Comparison of ENCODE assay signal across 10 cellular contexts in the genomic region with DNA sequence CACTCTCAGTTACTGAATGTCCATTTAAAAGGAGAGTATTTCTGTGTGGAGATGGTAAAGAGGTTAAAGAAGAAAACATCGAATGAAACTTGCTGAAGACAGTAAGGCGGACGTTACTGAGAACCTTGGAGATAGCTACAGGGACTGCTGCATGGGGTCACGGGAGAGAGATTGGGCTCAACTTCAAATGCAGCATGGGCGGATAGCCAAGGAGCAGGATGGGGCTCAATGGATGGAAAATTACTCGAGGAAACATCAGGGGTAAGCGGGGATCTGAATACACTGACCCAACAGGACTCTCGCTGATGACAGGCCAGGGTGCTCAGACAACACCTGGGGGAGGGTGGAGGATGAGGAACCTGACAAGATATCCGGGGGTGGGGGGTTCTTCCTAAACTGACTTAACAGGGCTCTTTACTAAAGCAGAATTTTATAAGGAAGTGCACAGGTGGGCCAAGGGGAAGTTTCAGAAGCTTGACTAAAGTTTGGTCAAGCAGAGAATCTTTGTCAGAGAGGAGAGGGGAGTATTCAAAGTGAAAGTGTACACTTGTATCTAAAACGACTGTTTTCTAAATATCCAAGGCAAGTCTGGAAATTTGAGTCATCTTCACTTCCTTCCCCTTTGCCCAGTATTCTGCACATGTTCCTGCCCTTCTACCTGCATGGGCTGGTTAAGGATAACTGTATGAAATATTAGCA. TPM values are rescaled to one million over a fixed set of nuclear protein-coding genes. Genes with fewer than 3 reads are reported as not detected.
DNase-seq lines count a peak whose midpoint lies in the region; ATAC-seq, FAIRE-seq and TF ChIP-seq lines count a peak whose summit lies in the region.
"Had no signal": no experiment of that assay in that cellular context is flagged by ENCODE, and none has a peak within 500 bp of the region (broad histone marks: within the 10 kb centered on the region; RNA-seq: fewer than 3 reads in every experiment).

No MANE protein-coding gene starts in this region.

- peak overlapping the region; percentile 78 for H3K27ac Mint-ChIP-seq in activated T-helper 1 cell treated with anti-CD3 and anti-CD28 coated beads, Interleukin-12 subunit alpha, Interleukin-12 subunit beta, Interleukin-2, Interleukin-4 antibody, amounts not matched to agents 30 ng/mL and 10 ng/mL and 1 ng/mL, durations not matched to agents 14 hours and 24 hours and 36 hours
- peak overlapping the region; percentile 90 for H3K27ac Mint-ChIP-seq in stimulated activated naive CD8-positive, alpha-beta T cell treated with anti-CD3 and anti-CD28 coated beads, Interleukin-15, Interleukin-2, amounts not matched to agents 100 ng/mL and 50 ng/mL, for 24 hours
- H3K27ac Mint-ChIP-seq: activated naive CD4-positive, alpha-beta T cell treated with anti-CD3 and anti-CD28 coated beads, Interleukin-2, amount 50 U/mL, for 24 hours had no signal

- ATAC-seq in HG03108 (IDR thresholded peaks at IDR 0.05; ENCODE audit: unreplicated experiment), result peak; percentile 68

- no peaks in the 10 kb centered on the region for H3K9me3 Mint-ChIP-seq in activated T-helper 1 cell treated with anti-CD3 and anti-CD28 coated beads, Interleukin-12 subunit alpha, Interleukin-12 subunit beta, Interleukin-2, Interleukin-4 antibody, amounts not matched to agents 30 ng/mL and 10 ng/mL and 1 ng/mL, durations not matched to agents 14 hours and 24 hours and 36 hours
- no peaks in the 10 kb centered on the region for H3K9me3 Mint-ChIP-seq in stimulated activated naive CD8-positive, alpha-beta T cell treated with anti-CD3 and anti-CD28 coated beads, Interleukin-15, Interleukin-2, amounts not matched to agents 100 ng/mL and 50 ng/mL, for 24 hours
- H3K9me3 Mint-ChIP-seq: activated naive CD4-positive, alpha-beta T cell treated with anti-CD3 and anti-CD28 coated beads, Interleukin-2, amount 50 U/mL, for 24 hours had no signal

- TF ChIP-seq CTCF in C4-2B (conservative IDR thresholded peaks at IDR 0.05) (no peak), BE2C (IDR thresholded peaks at IDR 0.05; ENCODE audit: low read depth, low read length) (no peak)

- intact Hi-C loops in activated T-helper 1 cell treated with anti-CD3 and anti-CD28 coated beads, Interleukin-12 subunit alpha, Interleukin-12 subunit beta, Interleukin-2, Interleukin-4 antibody, amounts not matched to agents 30 ng/mL and 10 ng/mL and 1 ng/mL, durations not matched to agents 14 hours and 24 hours and 36 hours (cut with micrococcal nuclease), result loop anchor here (2.0 to 5.0 kb wide), 7 partner anchors 46 to 344 kb away; a partner anchor contains a TSS

- peak; percentile 55 for FAIRE-seq in GM19239 (lab: Jason Lieb, UNC)

- DNase-seq in GM19239 (ENCODE audit: insufficient read length, low spot score), result peak; percentile 16
- no peak for DNase-seq in activated T-helper 1 cell treated with anti-CD3 and anti-CD28 coated beads, Interleukin-12 subunit alpha, Interleukin-12 subunit beta, Interleukin-2, Interleukin-4 antibody, amounts not matched to agents 30 ng/mL and 10 ng/mL and 1 ng/mL, durations not matched to agents 14 hours and 24 hours and 36 hours (ENCODE audit: low spot score)
- DNase-seq in amniotic stem cell (lab: John Stamatoyannopoulos, UW), result no peak
- no peak for DNase-seq in BE2C
- DNase-seq in GDM1 (lab: John Stamatoyannopoulos, UW), result no peak

- no peaks in the 10 kb centered on the region for H3K4me1 ChIP-seq in BE2C

- H3K9me3 ChIP-seq in BE2C, result no peaks in the 10 kb centered on the region

- peaks cover 36% of the 10 kb centered on the region for H3K4me1 Mint-ChIP-seq in activated T-helper 1 cell treated with anti-CD3 and anti-CD28 coated beads, Interleukin-12 subunit alpha, Interleukin-12 subunit beta, Interleukin-2, Interleukin-4 antibody, amounts not matched to agents 30 ng/mL and 10 ng/mL and 1 ng/mL, durations not matched to agents 14 hours and 24 hours and 36 hours (ENCODE audit: low read depth)
- H3K4me1 Mint-ChIP-seq in stimulated activated naive CD8-positive, alpha-beta T cell treated with anti-CD3 and anti-CD28 coated beads, Interleukin-15, Interleukin-2, amounts not matched to agents 100 ng/mL and 50 ng/mL, for 24 hours (ENCODE audit: low read depth), result peaks cover 41% of the 10 kb centered on the region

- H3K27me3 ChIP-seq in BE2C, result no peaks in the 10 kb centered on the region

- H3K27me3 Mint-ChIP-seq in activated T-helper 1 cell treated with anti-CD3 and anti-CD28 coated beads, Interleukin-12 subunit alpha, Interleukin-12 subunit beta, Interleukin-2, Interleukin-4 antibody, amounts not matched to agents 30 ng/mL and 10 ng/mL and 1 ng/mL, durations not matched to agents 14 hours and 24 hours and 36 hours (ENCODE audit: insufficient read depth), result no peaks in the 10 kb centered on the region
- H3K27me3 Mint-ChIP-seq in stimulated activated naive CD8-positive, alpha-beta T cell treated with anti-CD3 and anti-CD28 coated beads, Interleukin-15, Interleukin-2, amounts not matched to agents 100 ng/mL and 50 ng/mL, for 24 hours, result no peaks in the 10 kb centered on the region
- H3K27me3 Mint-ChIP-seq: activated naive CD4-positive, alpha-beta T cell treated with anti-CD3 and anti-CD28 coated beads, Interleukin-2, amount 50 U/mL, for 24 hours had no signal

- H3K4me3 ChIP-seq in BE2C (ENCODE audit: low read depth, low read length), result no peak overlapping the region

- peak overlapping the region; percentile 25 for H3K4me3 Mint-ChIP-seq in activated T-helper 1 cell treated with anti-CD3 and anti-CD28 coated beads, Interleukin-12 subunit alpha, Interleukin-12 subunit beta, Interleukin-2, Interleukin-4 antibody, amounts not matched to agents 30 ng/mL and 10 ng/mL and 1 ng/mL, durations not matched to agents 14 hours and 24 hours and 36 hours
- peak overlapping the region; percentile 49 for H3K4me3 Mint-ChIP-seq in stimulated activated naive CD8-positive, alpha-beta T cell treated with anti-CD3 and anti-CD28 coated beads, Interleukin-15, Interleukin-2, amounts not matched to agents 100 ng/mL and 50 ng/mL, for 24 hours
- H3K4me3 Mint-ChIP-seq: activated naive CD4-positive, alpha-beta T cell treated with anti-CD3 and anti-CD28 coated beads, Interleukin-2, amount 50 U/mL, for 24 hours; neural crest cell had no signal

- H3K36me3 Mint-ChIP-seq in activated T-helper 1 cell treated with anti-CD3 and anti-CD28 coated beads, Interleukin-12 subunit alpha, Interleukin-12 subunit beta, Interleukin-2, Interleukin-4 antibody, amounts not matched to agents 30 ng/mL and 10 ng/mL and 1 ng/mL, durations not matched to agents 14 hours and 24 hours and 36 hours (ENCODE audit: low read depth), result no peaks in the 10 kb centered on the region
- no peaks in the 10 kb centered on the region for H3K36me3 Mint-ChIP-seq in stimulated activated naive CD8-positive, alpha-beta T cell treated with anti-CD3 and anti-CD28 coated beads, Interleukin-15, Interleukin-2, amounts not matched to agents 100 ng/mL and 50 ng/mL, for 24 hours (ENCODE audit: low read depth)
- H3K36me3 Mint-ChIP-seq: activated naive CD4-positive, alpha-beta T cell treated with anti-CD3 and anti-CD28 coated beads, Interleukin-2, amount 50 U/mL, for 24 hours had no signal

- peak overlapping the region; percentile 73 for H3K27ac ChIP-seq in C4-2B

- H3K36me3 ChIP-seq in BE2C, result no peaks in the 10 kb centered on the region

RNA-seq across cellular contexts. Expression of a gene that starts 22.8 kb away (rescaled TPM):
- total RNA-seq in activated T-helper 1 cell treated with anti-CD3 and anti-CD28 coated beads, Interleukin-12 subunit alpha, Interleukin-12 subunit beta, Interleukin-2, Interleukin-4 antibody, amounts not matched to agents 30 ng/mL and 10 ng/mL and 1 ng/mL, durations not matched to agents 14 hours and 24 hours and 36 hours, result not detected in 2 replicates
- polyA plus RNA-seq in BE2C (2012; ENCODE audit: insufficient read depth, insufficient read length, low read depth), result not detected
- total RNA-seq: neural crest cell had no signal

RNA-seq across cellular contexts. Expression of a gene that starts 45.1 kb away (rescaled TPM):
- total RNA-seq in activated T-helper 1 cell treated with anti-CD3 and anti-CD28 coated beads, Interleukin-12 subunit alpha, Interleukin-12 subunit beta, Interleukin-2, Interleukin-4 antibody, amounts not matched to agents 30 ng/mL and 10 ng/mL and 1 ng/mL, durations not matched to agents 14 hours and 24 hours and 36 hours, result 16.1 and 17.9 TPM in 2 replicates
- polyA plus RNA-seq in BE2C (2012; ENCODE audit: insufficient read depth, insufficient read length, low read depth), result 3.7 TPM
